12 cellular contexts compared by ENCODE assay signal in genomic region chr14:73455294-73455693, GRCh38. TPM values are rescaled to one million over a fixed set of nuclear protein-coding genes. Genes with fewer than 3 reads are reported as not detected.
DNase-seq lines count a peak whose midpoint lies in the region; ATAC-seq and TF ChIP-seq lines count a peak whose summit lies in the region.
"Had no signal": no experiment of that assay in that cellular context is flagged by ENCODE, and none has a peak within 500 bp of the region (broad histone marks: within the 10 kb centered on the region; RNA-seq: fewer than 3 reads in every experiment).

No MANE protein-coding gene starts in this region.

- H3K36me3 ChIP-seq in BLaER1 (peaks cover 11% of the 10 kb centered on the region; the same call in 1 of the 2 replicates), brain microvascular endothelial cell (replicated peaks) (no peaks in the 10 kb centered on the region), aorta (ENCODE audit: control insufficient read depth in 1 of 2, insufficient read depth in 2 of 2, low read length in 1 of 2) (no peaks in the 10 kb centered on the region)

- ATAC-seq in naive B cell (ENCODE audit: low read depth in 2 of 2) (no peak), aorta (ENCODE audit: low FRiP score) (no peak), GM19351 (IDR thresholded peaks at IDR 0.05; ENCODE audit: unreplicated experiment) (no peak)
- no peak for ATAC-seq in stimulated activated effector memory CD8-positive, alpha-beta T cell treated with anti-CD3 and anti-CD28 coated beads, Interleukin-12 subunit alpha, Interleukin-12 subunit beta, amount 100 ng/mL, for 72 hours

- H3K4me3 Mint-ChIP-seq in naive B cell, result peak overlapping the region; percentile 12 to 100 (median 56)
- no peak overlapping the region for H3K4me3 Mint-ChIP-seq in stimulated activated effector memory CD8-positive, alpha-beta T cell treated with anti-CD3 and anti-CD28 coated beads, Interleukin-12 subunit alpha, Interleukin-12 subunit beta, amount 100 ng/mL, for 72 hours

- H3K27ac ChIP-seq in BLaER1 (peak overlapping the region; percentile 29), HL-60 (replicated peaks) (0 out of 2 replicates have a peak overlapping the region, but pooled peaks have one; percentile 27), brain microvascular endothelial cell (no peak overlapping the region), aorta (ENCODE audit: low read depth in 1 of 2, low read length in 2 of 2) (no peak overlapping the region)

- H3K4me3 ChIP-seq in BLaER1, result no peak overlapping the region; the same call in 1 of the 2 replicates
- H3K4me3 ChIP-seq in HL-60 (replicated peaks; ENCODE audit: insufficient read depth, low read length), result no peak overlapping the region
- peak overlapping the region; percentile 94 for H3K4me3 ChIP-seq in brain microvascular endothelial cell (ENCODE audit: low read depth, low read length)
- no peak overlapping the region for H3K4me3 ChIP-seq in aorta (ENCODE audit: low read length in 2 of 2)

- WGBS in aorta, 2 donors, result 73 to 77% methylated on average over 2 of the region's 2 CpGs

- intact Hi-C loops in aorta (cut with DNase I), result no loop called here

- no peaks in the 10 kb centered on the region for H3K27me3 Mint-ChIP-seq in naive B cell

- H3K27me3 ChIP-seq in BLaER1 (no peaks in the 10 kb centered on the region), HL-60 (ENCODE audit: insufficient read depth, poor library complexity, severe bottlenecking) (no peaks in the 10 kb centered on the region), brain microvascular endothelial cell (replicated peaks) (no peaks in the 10 kb centered on the region), aorta (ENCODE audit: control insufficient read depth in 1 of 2, insufficient read depth in 2 of 2, low read length in 1 of 2) (no peaks in the 10 kb centered on the region)

- peaks cover 43 to 75% (median 65%) of the 10 kb centered on the region in 3 donors for H3K4me1 Mint-ChIP-seq in naive B cell
- H3K4me1 Mint-ChIP-seq in stimulated activated effector memory CD8-positive, alpha-beta T cell treated with anti-CD3 and anti-CD28 coated beads, Interleukin-12 subunit alpha, Interleukin-12 subunit beta, amount 100 ng/mL, for 72 hours, result peaks cover 51% of the 10 kb centered on the region

- in situ Hi-C loops in brain microvascular endothelial cell (cut with HindIII; ENCODE audit: low pct_ligation_motif_present, low sequenced_read_pairs), result loop anchor here (25.0 kb wide), 2 partner anchors 168 to 268 kb away; no protein-coding TSS in a partner anchor

- peaks cover 0 to 8% of the 10 kb centered on the region in 2 donors for H3K36me3 Mint-ChIP-seq in naive B cell
- peaks cover 25% of the 10 kb centered on the region for H3K36me3 Mint-ChIP-seq in stimulated activated effector memory CD8-positive, alpha-beta T cell treated with anti-CD3 and anti-CD28 coated beads, Interleukin-12 subunit alpha, Interleukin-12 subunit beta, amount 100 ng/mL, for 72 hours

- DNase-seq in HL-60 (ENCODE audit: low read depth in 1 of 2, low spot score in 1 of 2), result no peak
- DNase-seq in brain microvascular endothelial cell, result no peak
- no peak for DNase-seq in naive B cell
- DNase-seq in aorta, result no peak
- DNase-seq in NCI-H1105 (lab: John Stamatoyannopoulos, UW), result no peak
- no peak for DNase-seq in stimulated activated effector memory CD8-positive, alpha-beta T cell treated with anti-CD3 and anti-CD28 coated beads, Interleukin-12 subunit alpha, Interleukin-12 subunit beta, amount 100 ng/mL, for 72 hours (ENCODE audit: low spot score in 2 of 2)
- DNase-seq: activated CD8-positive, alpha-beta memory T cell treated with anti-CD3 and anti-CD28 coated beads for 24 hours; amniotic stem cell; MM.1S; NCI-H69 had no signal

- H3K27ac Mint-ChIP-seq in naive B cell, result peak overlapping the region in 4 of 6 donors; percentile 32 to 90 (median 66)
- no peak overlapping the region for H3K27ac Mint-ChIP-seq in stimulated activated effector memory CD8-positive, alpha-beta T cell treated with anti-CD3 and anti-CD28 coated beads, Interleukin-12 subunit alpha, Interleukin-12 subunit beta, amount 100 ng/mL, for 72 hours

- no peak overlapping the region for H3K9ac ChIP-seq in BLaER1

- peak overlapping the region; percentile 92 for H3K4me2 ChIP-seq in BLaER1

- peaks cover 69% of the 10 kb centered on the region for H4K20me1 ChIP-seq in BLaER1

- H3K9me3 Mint-ChIP-seq in naive B cell, result no peaks in the 10 kb centered on the region
- H3K9me3 Mint-ChIP-seq in stimulated activated effector memory CD8-positive, alpha-beta T cell treated with anti-CD3 and anti-CD28 coated beads, Interleukin-12 subunit alpha, Interleukin-12 subunit beta, amount 100 ng/mL, for 72 hours, result no peaks in the 10 kb centered on the region

- peaks cover 52% of the 10 kb centered on the region for H3K4me1 ChIP-seq in BLaER1
- no peaks in the 10 kb centered on the region for H3K4me1 ChIP-seq in aorta (ENCODE audit: control insufficient read depth in 1 of 2, insufficient read depth in 2 of 2, low read length in 2 of 2)

- no peak for TF ChIP-seq CTCF in HL-60 (IDR thresholded peaks at IDR 0.05; ENCODE audit: insufficient read depth, low read length)
- no peak for TF ChIP-seq CTCF in brain microvascular endothelial cell (IDR thresholded peaks at IDR 0.05; ENCODE audit: low read depth, low read length, missing control alignments)

- no peaks in the 10 kb centered on the region for H3K9me3 ChIP-seq in BLaER1
- no peaks in the 10 kb centered on the region for H3K9me3 ChIP-seq in aorta (ENCODE audit: control insufficient read depth, low read length)

RNA-seq across cellular contexts. Expression of gene NUMB, which starts 3.1 kb away (rescaled TPM):
- polyA plus RNA-seq in naive B cell (ENCODE audit: low read depth in 6 of 6), result 10 to 100 TPM; 52.0 to 87.2 (median 65.7) TPM
- 10 to 100 TPM; 67.5 to 99.3 TPM for total RNA-seq in aorta
- 10 to 100 TPM; 27.2 to 33.7 TPM for polyA plus RNA-seq in aorta

RNA-seq across cellular contexts. Expression of gene RIOX1, which starts 35.4 kb away (rescaled TPM):
- polyA plus RNA-seq in naive B cell (ENCODE audit: low read depth in 6 of 6) (10 to 100 TPM; 13.2 to 23.8 (median 20.1) TPM), aorta (1 to 10 TPM; 2.5 to 4.0 TPM)
- 1 to 10 TPM; 7.1 to 9.2 TPM for total RNA-seq in aorta

Comparison
In these comparisons a context has a peak if more than half of its experiments do, and no peak if none do; other contexts are left out.
1. H3K27ac ChIP-seq: peak in BLaER1 (single experiment) and HL-60 (single experiment); none in brain microvascular endothelial cell (single experiment) and aorta (0 of 2).